8 cellular contexts compared by ENCODE assay signal in the genomic region with DNA sequence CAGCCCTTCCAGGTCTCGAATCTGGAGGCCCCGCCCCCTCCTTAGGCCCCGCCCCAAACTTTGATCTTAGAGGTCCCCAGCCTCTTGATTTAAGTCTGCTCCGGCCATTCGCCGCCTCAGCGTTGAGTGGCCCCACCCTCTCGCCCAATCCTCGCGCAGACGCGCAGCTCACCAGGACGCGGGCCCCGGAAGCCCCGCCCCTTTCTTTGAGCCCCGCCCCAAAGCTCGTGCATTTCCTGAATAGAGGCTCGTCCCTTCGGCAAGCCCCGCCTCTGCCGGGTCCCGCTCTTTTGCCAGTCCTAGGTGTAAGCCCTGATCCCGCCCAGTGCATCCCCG. TPM values are rescaled to one million over a fixed set of nuclear protein-coding genes. Genes with fewer than 3 reads are reported as not detected.
DNase-seq lines count a peak whose midpoint lies in the region; ATAC-seq and TF ChIP-seq lines count a peak whose summit lies in the region.

No MANE protein-coding gene starts in this region.

- peak overlapping the region; percentile 90 to 100 for H3K9ac ChIP-seq in duodenal mucosa (ENCODE audit: low read depth in 1 of 2, low read length in 2 of 2)

- peaks cover 0 to 3% (median 2%) of the 10 kb centered on the region in 3 donors for H3K27me3 Mint-ChIP-seq in CD14-positive monocyte (ENCODE audit: low read depth in 3 of 3)
- H3K27me3 Mint-ChIP-seq in activated CD4-positive, alpha-beta memory T cell treated with anti-CD3 and anti-CD28 coated beads, Interleukin-2, amount 10 ng/mL, durations not matched to agents 7 days and 5 days, result no peaks in the 10 kb centered on the region

- peak overlapping the region; percentile 99 to 100 for H3K4me3 Mint-ChIP-seq in CD14-positive monocyte
- H3K4me3 Mint-ChIP-seq in activated CD4-positive, alpha-beta memory T cell treated with anti-CD3 and anti-CD28 coated beads, Interleukin-2, amount 10 ng/mL, durations not matched to agents 7 days and 5 days, result peak overlapping the region; percentile 99

- H3K9me3 Mint-ChIP-seq in CD14-positive monocyte, result no peaks in the 10 kb centered on the region
- H3K9me3 Mint-ChIP-seq in activated CD4-positive, alpha-beta memory T cell treated with anti-CD3 and anti-CD28 coated beads, Interleukin-2, amount 10 ng/mL, durations not matched to agents 7 days and 5 days, result no peaks in the 10 kb centered on the region

- TF ChIP-seq CTCF in CD14-positive monocyte (IDR thresholded peaks at IDR 0.05) (no peak), lower leg skin (IDR thresholded peaks at IDR 0.05) (no peak)

- H3K36me3 ChIP-seq in duodenal mucosa (ENCODE audit: control insufficient read depth in 1 of 2, insufficient read depth in 2 of 2, low read length in 2 of 2), result peaks cover 23 to 36% of the 10 kb centered on the region in 2 donors

- peaks cover 54% of the 10 kb centered on the region for H3K4me1 Mint-ChIP-seq in CD14-positive monocyte
- peaks cover 60% of the 10 kb centered on the region for H3K4me1 Mint-ChIP-seq in activated CD4-positive, alpha-beta memory T cell treated with anti-CD3 and anti-CD28 coated beads, Interleukin-2, amount 10 ng/mL, durations not matched to agents 7 days and 5 days

- H3K36me3 Mint-ChIP-seq in CD14-positive monocyte, result peaks cover 38 to 39% of the 10 kb centered on the region in 2 donors
- peaks cover 42% of the 10 kb centered on the region for H3K36me3 Mint-ChIP-seq in activated CD4-positive, alpha-beta memory T cell treated with anti-CD3 and anti-CD28 coated beads, Interleukin-2, amount 10 ng/mL, durations not matched to agents 7 days and 5 days (ENCODE audit: low read depth)

- no peaks in the 10 kb centered on the region for H3K9me3 ChIP-seq in duodenal mucosa (ENCODE audit: control insufficient read depth in 1 of 2, low read length in 2 of 2)

- POLR2A ChIA-PET in activated CD4-positive, alpha-beta memory T cell treated with anti-CD3 and anti-CD28 coated beads, Interleukin-2, amount 10 ng/mL, durations not matched to agents 7 days and 5 days (lab: Charles Lee), result interaction anchor here (0.6 to 3.8 kb wide), 22 partner anchors 11 to 661 kb away, joined by 3 to 17 read pairs (median 4); a partner anchor contains a TSS

- intact Hi-C loops in CD14-positive monocyte (cut with micrococcal nuclease) (no loop called here), lower leg skin (cut with DNase I; ENCODE audit: low total_unique reads) (no loop called here)

- CTCF ChIA-PET in activated CD4-positive, alpha-beta memory T cell treated with anti-CD3 and anti-CD28 coated beads, Interleukin-2, amount 10 ng/mL, durations not matched to agents 7 days and 5 days (lab: Charles Lee), result interaction anchor here (0.6 to 1.6 kb wide), 6 partner anchors 27 to 248 kb away, joined by 3 read pairs; no protein-coding TSS in a partner anchor

- ATAC-seq in GM19397 (IDR thresholded peaks at IDR 0.05; ENCODE audit: unreplicated experiment), result peak; percentile 69
- ATAC-seq in HG03565 (IDR thresholded peaks at IDR 0.05; ENCODE audit: unreplicated experiment), result peak; percentile 63

- TF ChIP-seq POLR2A in lower leg skin (IDR thresholded peaks at IDR 0.05), result no peak

- peak overlapping the region; percentile 94 for H3K27ac ChIP-seq in duodenal mucosa (ENCODE audit: low read depth, low read length)

- DNase-seq in CD14-positive monocyte (ENCODE audit: low spot score), result peak; percentile 99
- peak; percentile 97 for DNase-seq in NCI-H774 (lab: John Stamatoyannopoulos, UW)
- peak; percentile 100 for DNase-seq in activated CD4-positive, alpha-beta memory T cell treated with anti-CD3 and anti-CD28 coated beads, Interleukin-2, amount 10 ng/mL, durations not matched to agents 7 days and 5 days
- DNase-seq in lower leg skin (ENCODE audit: low spot score in 2 of 2), result peak; percentile 100
- DNase-seq in stimulated activated CD4-positive, alpha-beta T cell treated with anti-CD3 and anti-CD28 coated beads, Interleukin-4, amount 100 ng/mL, for 48 hours (ENCODE audit: low read depth in 2 of 2), result peak; percentile 99 to 100

- H3K4me3 ChIP-seq in duodenal mucosa (ENCODE audit: low read depth in 1 of 2, low read length in 2 of 2) (peak overlapping the region; percentile 99), lower leg skin (ENCODE audit: low read depth, poor library complexity, severe bottlenecking) (peak overlapping the region; percentile 91)

- H3K27me3 ChIP-seq in duodenal mucosa (ENCODE audit: control insufficient read depth in 1 of 2, insufficient read depth in 2 of 2, low read length in 2 of 2), result no peaks in the 10 kb centered on the region

- peak overlapping the region; percentile 96 to 99 (median 99) for H3K27ac Mint-ChIP-seq in CD14-positive monocyte
- H3K27ac Mint-ChIP-seq in activated CD4-positive, alpha-beta memory T cell treated with anti-CD3 and anti-CD28 coated beads, Interleukin-2, amount 10 ng/mL, durations not matched to agents 7 days and 5 days, result peak overlapping the region; percentile 93

- 1 to 2% methylated on average over 22 to 25 of the region's 25 CpGs for WGBS in lower leg skin, 2 donors

- H3K4me1 ChIP-seq in duodenal mucosa (ENCODE audit: control insufficient read depth in 1 of 2, insufficient read depth in 2 of 2, low read length in 2 of 2), result peaks cover 50 to 55% of the 10 kb centered on the region in 2 donors

RNA-seq across cellular contexts. Expression of a gene that starts 0.2 kb away (rescaled TPM):
- polyA plus RNA-seq in CD14-positive monocyte, result 10 to 100 TPM; 67.1 to 72.5 TPM
- total RNA-seq in activated CD4-positive, alpha-beta memory T cell treated with anti-CD3 and anti-CD28 coated beads, Interleukin-2, amount 10 ng/mL, durations not matched to agents 7 days and 5 days, result 100 to 1,000 TPM; 115 to 118 TPM
- total RNA-seq in lower leg skin, result 100 to 1,000 TPM in 1 of 4 donors, 10 to 100 TPM in 3; 67.0 to 124 (median 95.9) TPM

RNA-seq across cellular contexts. Expression of a gene that starts 0.7 kb away (rescaled TPM):
- polyA plus RNA-seq in CD14-positive monocyte, result 10 to 100 TPM; 71.8 to 80.9 TPM
- 10 to 100 TPM; 87.1 to 93.5 TPM for total RNA-seq in activated CD4-positive, alpha-beta memory T cell treated with anti-CD3 and anti-CD28 coated beads, Interleukin-2, amount 10 ng/mL, durations not matched to agents 7 days and 5 days
- total RNA-seq in lower leg skin, result 100 to 1,000 TPM; 108 to 134 (median 116) TPM

RNA-seq across cellular contexts. Expression of a gene that starts 37.7 kb away (rescaled TPM):
- under 1 TPM; 0.20 to 0.53 TPM for polyA plus RNA-seq in CD14-positive monocyte
- 1 to 10 TPM in 1 of 2 experiments, under 1 TPM in 1; 0.93 to 2.1 TPM for total RNA-seq in activated CD4-positive, alpha-beta memory T cell treated with anti-CD3 and anti-CD28 coated beads, Interleukin-2, amount 10 ng/mL, durations not matched to agents 7 days and 5 days
- 10 to 100 TPM; 12.5 to 19.2 (median 16.5) TPM for total RNA-seq in lower leg skin

RNA-seq across cellular contexts. Expression of a gene that starts 47.9 kb away (rescaled TPM):
- 10 to 100 TPM; 16.0 to 25.5 TPM for polyA plus RNA-seq in CD14-positive monocyte
- total RNA-seq in activated CD4-positive, alpha-beta memory T cell treated with anti-CD3 and anti-CD28 coated beads, Interleukin-2, amount 10 ng/mL, durations not matched to agents 7 days and 5 days, result 10 to 100 TPM; 64.6 to 68.4 TPM
- 1 to 10 TPM; 1.5 to 6.9 (median 4.2) TPM for total RNA-seq in lower leg skin

RNA-seq across cellular contexts. Expression of a gene that starts 60.0 kb away (rescaled TPM):
- polyA plus RNA-seq in CD14-positive monocyte, result under 1 TPM in 1 of 2 donors, not detected in 1; 0.17 TPM
- total RNA-seq in activated CD4-positive, alpha-beta memory T cell treated with anti-CD3 and anti-CD28 coated beads, Interleukin-2, amount 10 ng/mL, durations not matched to agents 7 days and 5 days, result under 1 TPM; 0.30 to 0.33 TPM
- total RNA-seq in lower leg skin, result 1 to 10 TPM in 3 of 4 donors, under 1 TPM in 1; 0.99 to 2.1 (median 1.9) TPM

Comparison
In these comparisons a context has a peak if more than half of its experiments do, and no peak if none do; other contexts are left out.
1. Peak in every context shown above with its lines: DNase-seq, ATAC-seq, H3K4me3 ChIP-seq and H3K27ac ChIP-seq.
2. RNA of a gene that starts 37.7 kb away (total RNA-seq): 12.5 to 19.2 TPM in lower leg skin; 0.93 to 2.1 TPM in activated CD4-positive, alpha-beta memory T cell treated with anti-CD3 and anti-CD28 coated beads, Interleukin-2, amount 10 ng/mL, durations not matched to agents 7 days and 5 days; every median in the first group is over 4 times any median in the second.